35 cellular contexts compared by ENCODE assay signal in the genomic region with DNA sequence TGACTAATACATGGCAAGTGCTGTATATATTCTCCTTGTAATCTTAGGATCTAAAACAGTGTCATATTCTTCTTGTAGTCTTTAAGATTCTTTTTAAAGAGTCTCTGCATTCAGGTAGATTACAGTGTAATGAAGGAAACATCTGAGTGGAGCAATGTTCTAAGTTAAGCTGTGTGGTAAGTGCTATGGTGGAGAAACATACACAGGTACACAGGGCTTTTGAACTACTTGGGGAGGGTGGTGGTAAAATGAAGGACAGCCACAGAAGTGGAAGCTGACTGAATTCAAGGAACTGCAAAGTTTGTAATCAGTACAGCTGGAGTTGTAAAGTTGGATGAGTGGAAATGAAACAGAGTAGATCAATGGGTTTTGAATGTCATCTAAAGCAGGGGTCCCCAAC. TPM values are rescaled to one million over a fixed set of nuclear protein-coding genes. Genes with fewer than 3 reads are reported as not detected.
"Had no signal": no experiment of that assay in that cellular context is flagged by ENCODE, and none has a peak within 500 bp of the region (broad histone marks: within the 10 kb centered on the region; RNA-seq: fewer than 3 reads in every experiment).

No MANE protein-coding gene starts in this region.

- H3K27me3 ChIP-seq: adrenal gland, body of pancreas, brain microvascular endothelial cell, breast epithelium had no signal

- H3K4me3 ChIP-seq: adrenal gland, body of pancreas, breast epithelium had no signal

- H3K36me3 Mint-ChIP-seq: activated CD4-positive, alpha-beta memory T cell treated with anti-CD3 and anti-CD28 coated beads for 36 hours; activated naive CD4-positive, alpha-beta T cell treated with anti-CD3 and anti-CD28 coated beads, Interleukin-2, amount 50 U/mL, for 72 hours; activated naive CD8-positive, alpha-beta T cell treated with anti-CD3 and anti-CD28 coated beads for 36 hours; T-cell had no signal

- H3K27ac ChIP-seq: adrenal gland, body of pancreas, brain microvascular endothelial cell, breast epithelium, VCaP had no signal

- H3K4me3 Mint-ChIP-seq: activated B cell treated with CpG ODN at 0.5 μM for 24 hours; activated CD4-positive, alpha-beta memory T cell treated with anti-CD3 and anti-CD28 coated beads for 36 hours; activated CD4-positive, alpha-beta T cell treated with anti-CD3 and anti-CD28 coated beads, Interleukin-2, amount 10 ng/mL, durations not matched to agents 24 days and 14 days; activated CD8-positive, alpha-beta T cell treated with anti-CD3 and anti-CD28 coated beads for 36 hours; activated naive CD4-positive, alpha-beta T cell treated with anti-CD3 and anti-CD28 coated beads for 36 hours; activated naive CD8-positive, alpha-beta T cell treated with anti-CD3 and anti-CD28 coated beads for 36 hours; activated T-cell treated with anti-CD3 and anti-CD28 coated beads, Interleukin-2, amount 50 U/mL, for 4 hours; activated T-cell treated with anti-CD3 and anti-CD28 coated beads, Interleukin-2, amount 50 U/mL, for 72 hours; activated T-helper 1 cell treated with anti-CD3 and anti-CD28 coated beads, Interleukin-12 subunit alpha, Interleukin-12 subunit beta, Interleukin-2, Interleukin-4 antibody, amounts not matched to agents 30 ng/mL and 10 ng/mL and 1 ng/mL, durations not matched to agents 14 hours and 24 hours and 36 hours; activated T-helper 17 cell treated with anti-CD3 and anti-CD28 coated beads, Interleukin-2, amount 50 U/mL, for 72 hours; T-cell; T-helper 17 cell had no signal

- H3K9me3 Mint-ChIP-seq: activated B cell treated with CpG ODN at 0.5 μM for 24 hours; activated CD4-positive, alpha-beta memory T cell treated with anti-CD3 and anti-CD28 coated beads for 36 hours; activated CD4-positive, alpha-beta T cell treated with anti-CD3 and anti-CD28 coated beads, Interleukin-2, amount 10 ng/mL, durations not matched to agents 24 days and 14 days; activated naive CD8-positive, alpha-beta T cell treated with anti-CD3 and anti-CD28 coated beads for 36 hours; activated T-helper 1 cell treated with anti-CD3 and anti-CD28 coated beads, Interleukin-12 subunit alpha, Interleukin-12 subunit beta, Interleukin-2, Interleukin-4 antibody, amounts not matched to agents 30 ng/mL and 10 ng/mL and 1 ng/mL, durations not matched to agents 14 hours and 24 hours and 36 hours had no signal

- H3K9me3 ChIP-seq: adrenal gland, body of pancreas, breast epithelium had no signal

- H3K36me3 ChIP-seq: adrenal gland, brain microvascular endothelial cell, breast epithelium had no signal

- ATAC-seq: activated CD8-positive, alpha-beta T cell treated with anti-CD3 and anti-CD28 coated beads for 36 hours; activated naive CD4-positive, alpha-beta T cell treated with anti-CD3 and anti-CD28 coated beads, Interleukin-2, amount 50 U/mL, for 72 hours; activated T-cell treated with anti-CD3 and anti-CD28 coated beads, Interleukin-2, amount 50 U/mL, for 4 hours; activated T-cell treated with anti-CD3 and anti-CD28 coated beads, Interleukin-2, amount 50 U/mL, for 72 hours; activated T-helper 17 cell treated with anti-CD3 and anti-CD28 coated beads, Interleukin-2, amount 50 U/mL, for 72 hours; body of pancreas; T-cell; T-helper 17 cell had no signal

- H3K27me3 Mint-ChIP-seq: activated B cell treated with CpG ODN at 0.5 μM for 24 hours; activated CD4-positive, alpha-beta memory T cell treated with anti-CD3 and anti-CD28 coated beads for 36 hours; activated CD4-positive, alpha-beta T cell treated with anti-CD3 and anti-CD28 coated beads, Interleukin-2, amount 10 ng/mL, durations not matched to agents 24 days and 14 days; activated CD8-positive, alpha-beta T cell treated with anti-CD3 and anti-CD28 coated beads for 36 hours; activated naive CD8-positive, alpha-beta T cell treated with anti-CD3 and anti-CD28 coated beads for 36 hours; activated T-helper 17 cell treated with anti-CD3 and anti-CD28 coated beads, Interleukin-2, amount 50 U/mL, for 72 hours; T-helper 17 cell had no signal

- H3K4me1 Mint-ChIP-seq: activated B cell treated with CpG ODN at 0.5 μM for 24 hours; activated CD4-positive, alpha-beta T cell treated with anti-CD3 and anti-CD28 coated beads, Interleukin-2, amount 10 ng/mL, durations not matched to agents 24 days and 14 days; activated naive CD8-positive, alpha-beta T cell treated with anti-CD3 and anti-CD28 coated beads for 36 hours; activated T-helper 17 cell treated with anti-CD3 and anti-CD28 coated beads, Interleukin-2, amount 50 U/mL, for 72 hours; T-cell; T-helper 17 cell had no signal

- DNase-seq: activated B cell treated with CpG ODN at 0.5 μM for 24 hours; activated CD4-positive, alpha-beta memory T cell treated with anti-CD3 and anti-CD28 coated beads for 36 hours; activated CD4-positive, alpha-beta T cell treated with anti-CD3 and anti-CD28 coated beads for 4 hours; activated CD4-positive, alpha-beta T cell treated with anti-CD3 and anti-CD28 coated beads, Interleukin-2, amount 10 ng/mL, durations not matched to agents 24 days and 14 days; activated CD4-positive, alpha-beta T cell treated with anti-CD3 and anti-CD28 coated beads, Interleukin-2, amount 50 U/mL, for 1 hour; activated CD4-positive, alpha-beta T cell treated with anti-CD3 and anti-CD28 coated beads, Interleukin-2, amount 50 U/mL, for 4 hours; activated CD4-positive, CD25-positive, alpha-beta regulatory T cell treated with anti-CD3 and anti-CD28 coated beads, Interleukin-2, amount 50 U/mL, for 72 hours; activated CD8-positive, alpha-beta memory T cell treated with anti-CD3 and anti-CD28 coated beads, Interleukin-2, amount 50 U/mL, for 4 hours; activated CD8-positive, alpha-beta T cell treated with anti-CD3 and anti-CD28 coated beads for 36 hours; activated effector memory CD4-positive, alpha-beta T cell treated with anti-CD3 and anti-CD28 coated beads, Interleukin-2, amount 50 U/mL, for 16 hours; activated gamma-delta T cell treated with Interleukin-2 at 50 U/mL for 16 hours; activated naive CD4-positive, alpha-beta T cell; activated naive CD4-positive, alpha-beta T cell treated with anti-CD3 and anti-CD28 coated beads for 36 hours; activated naive CD4-positive, alpha-beta T cell treated with anti-CD3 and anti-CD28 coated beads, Interleukin-2, amount 50 U/mL, for 16 hours; activated naive CD8-positive, alpha-beta T cell treated with anti-CD3 and anti-CD28 coated beads for 36 hours; activated T-cell treated with anti-CD3 and anti-CD28 coated beads for 4 hours; activated T-cell treated with anti-CD3 and anti-CD28 coated beads, Interleukin-2, amount 50 U/mL, for 1 hour; activated T-cell treated with anti-CD3 and anti-CD28 coated beads, Interleukin-2, amount 50 U/mL, for 4 hours; activated T-cell treated with anti-CD3 and anti-CD28 coated beads, Interleukin-2, amount 50 U/mL, for 72 hours; adrenal gland; amniotic stem cell; aorta; body of pancreas; brain microvascular endothelial cell; caudate nucleus; T-cell; T-helper 17 cell; T-helper 9 cell had no signal

- H3K27ac Mint-ChIP-seq: activated B cell treated with CpG ODN at 0.5 μM for 24 hours; activated CD4-positive, alpha-beta memory T cell treated with anti-CD3 and anti-CD28 coated beads for 36 hours; activated CD4-positive, alpha-beta T cell treated with anti-CD3 and anti-CD28 coated beads, Interleukin-2, amount 10 ng/mL, durations not matched to agents 24 days and 14 days; activated CD8-positive, alpha-beta T cell treated with anti-CD3 and anti-CD28 coated beads for 36 hours; activated naive CD4-positive, alpha-beta T cell treated with anti-CD3 and anti-CD28 coated beads for 36 hours; activated naive CD4-positive, alpha-beta T cell treated with anti-CD3 and anti-CD28 coated beads, Interleukin-2, amount 50 U/mL, for 72 hours; activated naive CD8-positive, alpha-beta T cell treated with anti-CD3 and anti-CD28 coated beads for 36 hours; activated T-cell treated with anti-CD3 and anti-CD28 coated beads, Interleukin-2, amount 50 U/mL, for 72 hours; activated T-helper 1 cell treated with anti-CD3 and anti-CD28 coated beads, Interleukin-12 subunit alpha, Interleukin-12 subunit beta, Interleukin-2, Interleukin-4 antibody, amounts not matched to agents 30 ng/mL and 10 ng/mL and 1 ng/mL, durations not matched to agents 14 hours and 24 hours and 36 hours; activated T-helper 17 cell treated with anti-CD3 and anti-CD28 coated beads, Interleukin-2, amount 50 U/mL, for 72 hours; T-cell; T-helper 17 cell had no signal

- H3K4me1 ChIP-seq: adrenal gland, body of pancreas, breast epithelium had no signal

RNA-seq across cellular contexts. Expression of gene ACSS3, which starts 27.8 kb away (rescaled TPM):
- total RNA-seq: activated B cell treated with CpG ODN at 0.5 μM for 24 hours; activated CD4-positive, alpha-beta memory T cell treated with anti-CD3 and anti-CD28 coated beads for 36 hours; activated CD4-positive, alpha-beta T cell treated with anti-CD3 and anti-CD28 coated beads, Interleukin-2, amount 10 ng/mL, durations not matched to agents 24 days and 14 days; activated CD8-positive, alpha-beta memory T cell treated with anti-CD3 and anti-CD28 coated beads for 36 hours; activated CD8-positive, alpha-beta T cell treated with anti-CD3 and anti-CD28 coated beads for 36 hours; activated naive CD4-positive, alpha-beta T cell treated with anti-CD3 and anti-CD28 coated beads for 36 hours; activated naive CD4-positive, alpha-beta T cell treated with anti-CD3 and anti-CD28 coated beads, Interleukin-2, amount 50 U/mL, for 72 hours; activated naive CD8-positive, alpha-beta T cell treated with anti-CD3 and anti-CD28 coated beads for 36 hours; activated T-cell treated with anti-CD3 and anti-CD28 coated beads, Interleukin-2, amount 50 U/mL, for 72 hours; activated T-helper 1 cell treated with anti-CD3 and anti-CD28 coated beads, Interleukin-12 subunit alpha, Interleukin-12 subunit beta, Interleukin-2, Interleukin-4 antibody, amounts not matched to agents 30 ng/mL and 10 ng/mL and 1 ng/mL, durations not matched to agents 14 hours and 24 hours and 36 hours; activated T-helper 17 cell treated with anti-CD3 and anti-CD28 coated beads, Interleukin-2, amount 50 U/mL, for 72 hours; T-helper 17 cell; T-helper 2 cell treated with Interferon-gamma antibody and Interleukin-4, amounts not matched to agents 100 ng/mL and 5 ng/mL, for 36 hours had no signal
